In genomic region chr9:68551191-68551590, GRCh38 we compare ENCODE assay signal across 28 cellular contexts. TPM values are rescaled to one million over a fixed set of nuclear protein-coding genes. Genes with fewer than 3 reads are reported as not detected.
DNase-seq lines count a peak whose midpoint lies in the region; ATAC-seq and TF ChIP-seq lines count a peak whose summit lies in the region.
"Had no signal": no experiment of that assay in that cellular context is flagged by ENCODE, and none has a peak within 500 bp of the region (broad histone marks: within the 10 kb centered on the region; RNA-seq: fewer than 3 reads in every experiment).

No MANE protein-coding gene starts in this region.

- H3K4me3 Mint-ChIP-seq in dendritic cell treated with granulocyte-macrophage colony-stimulating factor and Interleukin-4, amounts not matched to agents 40 ng/mL and 50 ng/mL, for 4 days, result no peak overlapping the region
- no peak overlapping the region for H3K4me3 Mint-ChIP-seq in activated T-cell treated with anti-CD3 and anti-CD28 coated beads, Interleukin-2, amount 50 U/mL, for 72 hours
- H3K4me3 Mint-ChIP-seq: activated naive CD8-positive, alpha-beta T cell treated with anti-CD3 and anti-CD28 coated beads for 36 hours; CD8-positive, alpha-beta memory T cell; H9; natural killer cell treated with Interleukin-12 subunit alpha and Interleukin-12 subunit beta and Interleukin-15 and Interleukin-18, amount 100 ng/mL, for 72 hours; stimulated activated memory B cell treated with anti-CD40 and anti-IgM and Interleukin-4, amounts not matched to agents 10 μg/mL and 1 μg/mL and 100 μg/mL, for 72 hours; T-cell had no signal

- H3K27ac Mint-ChIP-seq in dendritic cell treated with granulocyte-macrophage colony-stimulating factor and Interleukin-4, amounts not matched to agents 40 ng/mL and 50 ng/mL, for 4 days, result peak overlapping the region; percentile 79
- no peak overlapping the region for H3K27ac Mint-ChIP-seq in activated T-cell treated with anti-CD3 and anti-CD28 coated beads, Interleukin-2, amount 50 U/mL, for 72 hours
- H3K27ac Mint-ChIP-seq: activated naive CD8-positive, alpha-beta T cell treated with anti-CD3 and anti-CD28 coated beads for 36 hours; CD8-positive, alpha-beta memory T cell; H9; natural killer cell treated with Interleukin-12 subunit alpha and Interleukin-12 subunit beta and Interleukin-15 and Interleukin-18, amount 100 ng/mL, for 72 hours; stimulated activated memory B cell treated with anti-CD40 and anti-IgM and Interleukin-4, amounts not matched to agents 10 μg/mL and 1 μg/mL and 100 μg/mL, for 72 hours; T-cell had no signal

- TF ChIP-seq CTCF in GM12865 (IDR thresholded peaks at IDR 0.05; ENCODE audit: insufficient read depth, low read depth, low read length, missing control alignments) (no peak), omental fat pad (IDR thresholded peaks at IDR 0.05) (no peak)

- no peaks in the 10 kb centered on the region for H3K9me3 Mint-ChIP-seq in dendritic cell treated with granulocyte-macrophage colony-stimulating factor and Interleukin-4, amounts not matched to agents 40 ng/mL and 50 ng/mL, for 4 days
- H3K9me3 Mint-ChIP-seq in activated T-cell treated with anti-CD3 and anti-CD28 coated beads, Interleukin-2, amount 50 U/mL, for 72 hours, result no peaks in the 10 kb centered on the region
- H3K9me3 Mint-ChIP-seq: activated naive CD8-positive, alpha-beta T cell treated with anti-CD3 and anti-CD28 coated beads for 36 hours; CD8-positive, alpha-beta memory T cell; H9; natural killer cell treated with Interleukin-12 subunit alpha and Interleukin-12 subunit beta and Interleukin-15 and Interleukin-18, amount 100 ng/mL, for 72 hours; stimulated activated memory B cell treated with anti-CD40 and anti-IgM and Interleukin-4, amounts not matched to agents 10 μg/mL and 1 μg/mL and 100 μg/mL, for 72 hours; T-cell had no signal

- H3K36me3 Mint-ChIP-seq in dendritic cell treated with granulocyte-macrophage colony-stimulating factor and Interleukin-4, amounts not matched to agents 40 ng/mL and 50 ng/mL, for 4 days (ENCODE audit: low read depth), result no peaks in the 10 kb centered on the region
- no peaks in the 10 kb centered on the region for H3K36me3 Mint-ChIP-seq in activated T-cell treated with anti-CD3 and anti-CD28 coated beads, Interleukin-2, amount 50 U/mL, for 72 hours (ENCODE audit: insufficient read depth in 2 of 2)
- H3K36me3 Mint-ChIP-seq: activated naive CD8-positive, alpha-beta T cell treated with anti-CD3 and anti-CD28 coated beads for 36 hours; CD8-positive, alpha-beta memory T cell; natural killer cell treated with Interleukin-12 subunit alpha and Interleukin-12 subunit beta and Interleukin-15 and Interleukin-18, amount 100 ng/mL, for 72 hours; stimulated activated memory B cell treated with anti-CD40 and anti-IgM and Interleukin-4, amounts not matched to agents 10 μg/mL and 1 μg/mL and 100 μg/mL, for 72 hours; T-cell had no signal

- peaks cover 61% of the 10 kb centered on the region for H3K4me1 Mint-ChIP-seq in dendritic cell treated with granulocyte-macrophage colony-stimulating factor and Interleukin-4, amounts not matched to agents 40 ng/mL and 50 ng/mL, for 4 days (ENCODE audit: low read depth)
- H3K4me1 Mint-ChIP-seq in activated T-cell treated with anti-CD3 and anti-CD28 coated beads, Interleukin-2, amount 50 U/mL, for 72 hours (ENCODE audit: low read depth), result no peaks in the 10 kb centered on the region

- H3K4me3 ChIP-seq in GM12865 (ENCODE audit: low read depth, low read length), result no peak overlapping the region
- H3K4me3 ChIP-seq: thoracic aorta had no signal

- H3K27me3 Mint-ChIP-seq in dendritic cell treated with granulocyte-macrophage colony-stimulating factor and Interleukin-4, amounts not matched to agents 40 ng/mL and 50 ng/mL, for 4 days, result no peaks in the 10 kb centered on the region
- H3K27me3 Mint-ChIP-seq in activated T-cell treated with anti-CD3 and anti-CD28 coated beads, Interleukin-2, amount 50 U/mL, for 72 hours (ENCODE audit: low read depth), result peaks cover 21% of the 10 kb centered on the region
- H3K27me3 Mint-ChIP-seq: natural killer cell treated with Interleukin-12 subunit alpha and Interleukin-12 subunit beta and Interleukin-15 and Interleukin-18, amount 100 ng/mL, for 72 hours; stimulated activated memory B cell treated with anti-CD40 and anti-IgM and Interleukin-4, amounts not matched to agents 10 μg/mL and 1 μg/mL and 100 μg/mL, for 72 hours had no signal

- DNase-seq in CD1c-positive myeloid dendritic cell (ENCODE audit: extremely low spot score) (peak; percentile 46), GM12865 (ENCODE audit: low read depth) (peak; percentile 67), omental fat pad (ENCODE audit: low spot score) (no peak), AG08395 (ENCODE audit: low spot score) (no peak)
- DNase-seq in activated T-cell treated with anti-CD3 and anti-CD28 coated beads, Interleukin-2, amount 50 U/mL, for 72 hours, result no peak
- DNase-seq: activated CD4-positive, alpha-beta T cell treated with anti-CD3 and anti-CD28 coated beads for 4 hours; activated naive CD8-positive, alpha-beta T cell treated with anti-CD3 and anti-CD28 coated beads for 36 hours; CD8-positive, alpha-beta memory T cell; dermis blood vessel endothelial cell; foreskin fibroblast; H9; kidney; mesenchymal stem cell; NCI-H1417; NCI-H2107; NCI-H69; posterior cingulate gyrus; stimulated activated CD4-positive, alpha-beta T cell treated with anti-CD3 and anti-CD28 coated beads, Interleukin-1b, Interleukin-23, amount 100 ng/mL, for 48 hours; T-cell had no signal

- ATAC-seq in omental fat pad (ENCODE audit: low FRiP score) (peak; percentile 49), HG03025 (IDR thresholded peaks at IDR 0.05; ENCODE audit: low FRiP score, unreplicated experiment) (no peak)
- no peak for ATAC-seq in activated T-cell treated with anti-CD3 and anti-CD28 coated beads, Interleukin-2, amount 50 U/mL, for 72 hours (replicated peaks in 1 of 2)
- ATAC-seq: natural killer cell treated with Interleukin-12 subunit alpha and Interleukin-12 subunit beta and Interleukin-15 and Interleukin-18, amount 100 ng/mL, for 72 hours; Right ventricle myocardium inferior; stimulated activated memory B cell treated with anti-CD40 and anti-IgM and Interleukin-4, amounts not matched to agents 10 μg/mL and 1 μg/mL and 100 μg/mL, for 72 hours; T-cell had no signal

- intact Hi-C loops in dendritic cell treated with granulocyte-macrophage colony-stimulating factor and Interleukin-4, amounts not matched to agents 40 ng/mL and 50 ng/mL, for 4 days (cut with micrococcal nuclease), result no loop called here

RNA-seq across cellular contexts. Expression of gene TMEM252, which starts 10.5 kb away (rescaled TPM):
- not detected for total RNA-seq in omental fat pad
- not detected for total RNA-seq in activated T-cell treated with anti-CD3 and anti-CD28 coated beads, Interleukin-2, amount 50 U/mL, for 72 hours
- total RNA-seq: activated naive CD8-positive, alpha-beta T cell treated with anti-CD3 and anti-CD28 coated beads for 36 hours; CD8-positive, alpha-beta memory T cell; endothelial cell of umbilical vein; H9; HT1080; natural killer cell treated with Interleukin-12 subunit alpha and Interleukin-12 subunit beta and Interleukin-15 and Interleukin-18, amount 100 ng/mL, for 72 hours; OCI-LY7; Right ventricle myocardium inferior; T-cell; thoracic aorta had no signal

Comparison
In these comparisons a context has a peak if more than half of its experiments do, and no peak if none do; other contexts are left out.
1. DNase-seq: peak in CD1c-positive myeloid dendritic cell (single experiment) and GM12865 (single experiment); none in omental fat pad (single experiment), AG08395 (single experiment) and activated T-cell treated with anti-CD3 and anti-CD28 coated beads, Interleukin-2, amount 50 U/mL, for 72 hours (0 of 2).